ENCODE assay signal across 21 cellular contexts in genomic region chr13:52969373-52969772, GRCh38. TPM values are rescaled to one million over a fixed set of nuclear protein-coding genes. Genes with fewer than 3 reads are reported as not detected.
DNase-seq lines count a peak whose midpoint lies in the region; FAIRE-seq and TF ChIP-seq lines count a peak whose summit lies in the region.
"Had no signal": no experiment of that assay in that cellular context is flagged by ENCODE, and none has a peak within 500 bp of the region (broad histone marks: within the 10 kb centered on the region; RNA-seq: fewer than 3 reads in every experiment).

No MANE protein-coding gene starts in this region.

- H3K14ac ChIP-seq in neuronal stem cell (ENCODE audit: low read length) (no peak overlapping the region), H9 (ENCODE audit: insufficient read depth, low read length) (no peak overlapping the region)

- H3K27ac ChIP-seq in neuronal stem cell (replicated peaks; ENCODE audit: low read length) (no peak overlapping the region), H9 (ENCODE audit: insufficient read length, low read depth, low read length) (no peak overlapping the region), small intestine (ENCODE audit: low read depth in 1 of 2, low read length in 1 of 2) (no peak overlapping the region)

- intact Hi-C loops in Caco-2 (cut with micrococcal nuclease; ENCODE audit: unreplicated experiment), result loop anchor here (2.0 kb wide), 1 partner anchor 183 kb away; no protein-coding TSS in a partner anchor

- H3K9me3 ChIP-seq in neuronal stem cell (replicated peaks in 1 of 2; ENCODE audit: control insufficient read depth in 2 of 2, insufficient read depth in 1 of 2, low read depth in 1 of 2, low read length in 2 of 2), result no peaks in the 10 kb centered on the region
- no peaks in the 10 kb centered on the region for H3K9me3 ChIP-seq in H9 (ENCODE audit: control insufficient read depth, low read depth, low read length)
- H3K9me3 ChIP-seq in Caco-2, result no peaks in the 10 kb centered on the region
- H3K9me3 ChIP-seq in small intestine (ENCODE audit: control insufficient read depth, low read depth), result no peaks in the 10 kb centered on the region
- H3K9me3 ChIP-seq: BE2C had no signal

- H3K23ac ChIP-seq in neuronal stem cell (ENCODE audit: low read depth, low read length, poor library complexity) (no peak overlapping the region), H9 (ENCODE audit: insufficient read length, low read depth, low read length) (no peak overlapping the region)

- H3K4me2 ChIP-seq in neuronal stem cell (ENCODE audit: insufficient read depth, low read length, poor library complexity, severe bottlenecking) (no peak overlapping the region), H9 (ENCODE audit: insufficient read depth, insufficient read length, low read length) (no peak overlapping the region)

- no peak overlapping the region for H3K4ac ChIP-seq in neuronal stem cell (ENCODE audit: low read length)
- H3K4ac ChIP-seq in H9 (ENCODE audit: low read depth, low read length), result no peak overlapping the region

- CTCF ChIA-PET in Caco-2 (lab: Charles Lee), result interaction anchor here (2.5 kb wide), 1 partner anchor 183 kb away, joined by 42 read pairs; no protein-coding TSS in a partner anchor

- POLR2A ChIA-PET in Caco-2 (lab: Charles Lee), result no interaction called here

- H2BK15ac ChIP-seq in neuronal stem cell (ENCODE audit: low read length), result no peak overlapping the region
- no peak overlapping the region for H2BK15ac ChIP-seq in H9 (ENCODE audit: low read depth, low read length)

- H3K9ac ChIP-seq in neuronal stem cell (ENCODE audit: low read depth, low read length, poor library complexity) (no peak overlapping the region), H9 (ENCODE audit: extremely low read depth, insufficient read length, low read length) (no peak overlapping the region)

- H3K27me3 Mint-ChIP-seq in H9 (ENCODE audit: low read depth) (peaks cover 4% of the 10 kb centered on the region; the same call in 1 of the 2 replicates), Caco-2 (ENCODE audit: insufficient read depth, unreplicated experiment) (peaks cover 11% of the 10 kb centered on the region)

- no peaks in the 10 kb centered on the region for H3K27me3 ChIP-seq in neuronal stem cell (ENCODE audit: control insufficient read depth in 3 of 3, insufficient read depth in 3 of 3, low read depth in 1 of 3, low read length in 3 of 3)
- no peaks in the 10 kb centered on the region for H3K27me3 ChIP-seq in H9 (ENCODE audit: insufficient read depth, low read length)
- H3K27me3 ChIP-seq in Caco-2 (replicated peaks; ENCODE audit: control insufficient read depth, insufficient read depth, low read length), result no peaks in the 10 kb centered on the region
- H3K27me3 ChIP-seq in small intestine (ENCODE audit: control insufficient read depth in 2 of 2, insufficient read depth in 2 of 2, low read length in 2 of 2), result no peaks in the 10 kb centered on the region

- no peak overlapping the region for H3K4me3 ChIP-seq in neuronal stem cell (ENCODE audit: low read length in 2 of 2)
- no peak overlapping the region for H3K4me3 ChIP-seq in Caco-2 (ENCODE audit: low read depth, low read length)
- no peak overlapping the region for H3K4me3 ChIP-seq in small intestine (ENCODE audit: low read depth in 1 of 2, low read length in 2 of 2)

- no peak for FAIRE-seq in small intestine (lab: Jason Lieb, UNC)
- FAIRE-seq: GM19239, H1, HepG2 had no signal

- H3K36me3 ChIP-seq in neuronal stem cell (replicated peaks in 1 of 2; ENCODE audit: control insufficient read depth in 2 of 2, insufficient read depth in 2 of 2, low read length in 2 of 2), result no peaks in the 10 kb centered on the region
- H3K36me3 ChIP-seq in Caco-2 (ENCODE audit: control insufficient read depth, insufficient read depth, low read length), result no peaks in the 10 kb centered on the region
- no peaks in the 10 kb centered on the region for H3K36me3 ChIP-seq in small intestine (ENCODE audit: control insufficient read depth in 2 of 2, insufficient read depth in 2 of 2, low read length in 2 of 2)
- H3K36me3 ChIP-seq: BE2C had no signal

- WGBS in neuronal stem cell (ENCODE audit: extremely low coverage in 2 of 2, insufficient read length in 2 of 2, insufficient replicate concordance in 1 of 2), 2 donors, result no CpG with 5 or more reads among the region's 4 CpGs
- WGBS in H9 (ENCODE audit: extremely low coverage, insufficient read length, low lambda C conversion rate), result no CpG with 5 or more reads among the region's 4 CpGs
- 18 to 36% (median 19%) methylated on average over 4 of the region's 4 CpGs for WGBS in small intestine, 3 donors

- H3K27ac Mint-ChIP-seq in H9 (no peak overlapping the region), Caco-2 (ENCODE audit: unreplicated experiment) (no peak overlapping the region)
- H3K27ac Mint-ChIP-seq: CD8-positive, alpha-beta T cell had no signal

- no peak overlapping the region for H3K56ac ChIP-seq in H9 (ENCODE audit: insufficient read length, low read depth, low read length)

- no peak overlapping the region for H3K4me3 Mint-ChIP-seq in H9
- no peak overlapping the region for H3K4me3 Mint-ChIP-seq in Caco-2 (ENCODE audit: unreplicated experiment)
- H3K4me3 Mint-ChIP-seq: CD8-positive, alpha-beta T cell had no signal

- H2BK12ac ChIP-seq in neuronal stem cell (ENCODE audit: low read length) (no peak overlapping the region), H9 (ENCODE audit: insufficient read length, low read depth, low read length) (no peak overlapping the region)

- H2BK5ac ChIP-seq in neuronal stem cell (ENCODE audit: low read length), result no peak overlapping the region
- H2BK5ac ChIP-seq in H9 (ENCODE audit: insufficient read length, low read length), result no peak overlapping the region

- no peak overlapping the region for H3K18ac ChIP-seq in neuronal stem cell (ENCODE audit: low read length)
- H3K18ac ChIP-seq in H9 (ENCODE audit: insufficient read length, low read depth, low read length), result no peak overlapping the region

- H3K36me3 Mint-ChIP-seq in H9 (ENCODE audit: insufficient read depth in 1 of 3, low read depth in 3 of 3) (no peaks in the 10 kb centered on the region), Caco-2 (ENCODE audit: insufficient read depth, unreplicated experiment) (no peaks in the 10 kb centered on the region)
- H3K36me3 Mint-ChIP-seq: CD8-positive, alpha-beta T cell had no signal

- H2BK120ac ChIP-seq in neuronal stem cell (ENCODE audit: low read depth, low read length), result no peak overlapping the region
- H2BK120ac ChIP-seq in H9 (ENCODE audit: low read depth, low read length, poor library complexity, severe bottlenecking), result no peak overlapping the region

- peaks cover 2 to 25% of the 10 kb centered on the region in 2 donors for H3K4me1 ChIP-seq in neuronal stem cell (ENCODE audit: control insufficient read depth in 2 of 2, insufficient read depth in 1 of 2, low read depth in 1 of 2, low read length in 2 of 2)
- no peaks in the 10 kb centered on the region for H3K4me1 ChIP-seq in H9 (ENCODE audit: insufficient read depth, low read length)
- no peaks in the 10 kb centered on the region for H3K4me1 ChIP-seq in Caco-2
- no peaks in the 10 kb centered on the region for H3K4me1 ChIP-seq in small intestine (ENCODE audit: control insufficient read depth in 2 of 2, insufficient read depth in 1 of 2, low read depth in 1 of 2, low read length in 1 of 2)
- H3K4me1 ChIP-seq: BE2C had no signal

- H4K8ac ChIP-seq in neuronal stem cell (ENCODE audit: low read depth, low read length) (no peak overlapping the region), H9 (replicated peaks; ENCODE audit: insufficient read length, low read depth, low read length) (no peak overlapping the region)

- in situ Hi-C loops in ACHN (cut with HindIII; ENCODE audit: low pct_ligation_motif_present, low pct_unique_long_range_greater_than_20kb, low sequenced_read_pairs), result no loop called here

- H3K79me1 ChIP-seq in neuronal stem cell (ENCODE audit: low read depth, low read length), result no peaks in the 10 kb centered on the region
- no peaks in the 10 kb centered on the region for H3K79me1 ChIP-seq in H9 (ENCODE audit: insufficient read depth, low read depth, low read length, poor library complexity, severe bottlenecking)

- no peak overlapping the region for H4K5ac ChIP-seq in H9 (ENCODE audit: insufficient read length, low read depth, low read length)

- H3K9me3 Mint-ChIP-seq in H9 (no peaks in the 10 kb centered on the region), Caco-2 (ENCODE audit: unreplicated experiment) (no peaks in the 10 kb centered on the region)
- H3K9me3 Mint-ChIP-seq: CD8-positive, alpha-beta T cell had no signal

- H2AK5ac ChIP-seq in neuronal stem cell (ENCODE audit: low read depth, low read length) (no peak overlapping the region), H9 (ENCODE audit: insufficient read length, low read length) (no peak overlapping the region)

- TF ChIP-seq CTCF in H9 (conservative IDR thresholded peaks at IDR 0.05), result no peak
- TF ChIP-seq CTCF in Caco-2 (IDR thresholded peaks at IDR 0.05; ENCODE audit: insufficient read depth in 1 of 2, low read depth in 1 of 2, low read length in 1 of 2, severe bottlenecking in 1 of 2, unreplicated experiment in 1 of 2), result no peak

- no peaks in the 10 kb centered on the region for H3K23me2 ChIP-seq in H9 (ENCODE audit: insufficient read length, low read depth, low read length, poor library complexity, severe bottlenecking)

- no peak overlapping the region for H2BK20ac ChIP-seq in H9 (ENCODE audit: low read depth, low read length, poor library complexity, severe bottlenecking)

- H4K91ac ChIP-seq in neuronal stem cell (ENCODE audit: low read depth, low read length, poor library complexity), result no peak overlapping the region
- no peak overlapping the region for H4K91ac ChIP-seq in H9 (ENCODE audit: insufficient read length, low read depth, low read length)

- no peaks in the 10 kb centered on the region for H3K79me2 ChIP-seq in H9 (ENCODE audit: insufficient read depth, low read length)

- peak; percentile 60 for DNase-seq in D341Med (ENCODE audit: low spot score)
- DNase-seq in NCI-H1694 (lab: John Stamatoyannopoulos, UW), result peak; percentile 73
- DNase-seq in NCI-H69 (lab: John Stamatoyannopoulos, UW), result peak; percentile 77
- DNase-seq in neuronal stem cell (ENCODE audit: low spot score), result no peak
- DNase-seq in ACHN, result no peak
- no peak for DNase-seq in H9
- DNase-seq in Caco-2, result no peak
- no peak for DNase-seq in small intestine
- DNase-seq: BE2C; CD8-positive, alpha-beta T cell; KG1; NCI-H1092; NCI-H2107; NCI-H510A; NK-92 treated with Interleukin-12 subunit alpha and Interleukin-12 subunit beta, amount 100 ng/mL, for 24 hours; SHP77 had no signal

- H2AFZ ChIP-seq in neuronal stem cell (ENCODE audit: low read length) (peak overlapping the region; percentile 62), H9 (ENCODE audit: low read length) (no peak overlapping the region)

- H3T11ph ChIP-seq in H9 (ENCODE audit: low read length), result no peak overlapping the region

- H3K4me1 Mint-ChIP-seq in H9 (peaks cover 2 to 6% of the 10 kb centered on the region in 2 experiments; a peak in 3 of 4 replicates), Caco-2 (ENCODE audit: low read depth, unreplicated experiment) (no peaks in the 10 kb centered on the region)

- no peaks in the 10 kb centered on the region for H4K20me1 ChIP-seq in H9 (ENCODE audit: control insufficient read depth, insufficient read depth, insufficient read length)

- BruUV-seq in Caco-2 (replicated peaks; lab: Mats Ljungman, UMichigan), result no TSS peak

RNA-seq across cellular contexts. Expression of gene OLFM4, which starts 59.2 kb away (rescaled TPM):
- polyA plus RNA-seq in neuronal stem cell (2013, experiment 1 of 2), result not detected
- 0.01 TPM for polyA plus RNA-seq in neuronal stem cell (2013, experiment 2 of 2)
- total RNA-seq in H9 (2021) (not detected in 2 replicates), Caco-2 (2022) (not detected in 2 replicates)
- polyA plus RNA-seq in small intestine, result 1,000 to 10,000 TPM in 1 of 3 donors, 10 to 100 TPM in 2; 58.6 to 7,751 (median 87.2) TPM
- total RNA-seq: CD8-positive, alpha-beta T cell; H1; HepG2; MCF 10A; T-helper 2 cell treated with Interferon-gamma antibody and Interleukin-4, amounts not matched to agents 100 ng/mL and 5 ng/mL, for 36 hours had no signal
- polyA plus RNA-seq: H1, HepG2 had no signal

Comparison
In these comparisons a context has a peak if more than half of its experiments do, and no peak if none do; other contexts are left out.
1. DNase-seq: peak in D341Med (single experiment), NCI-H1694 (single experiment) and NCI-H69 (single experiment); none in neuronal stem cell (single experiment), ACHN (single experiment), H9 (single experiment), Caco-2 (0 of 2) and small intestine (single experiment).